16 cellular contexts compared by ENCODE assay signal in the genomic region with DNA sequence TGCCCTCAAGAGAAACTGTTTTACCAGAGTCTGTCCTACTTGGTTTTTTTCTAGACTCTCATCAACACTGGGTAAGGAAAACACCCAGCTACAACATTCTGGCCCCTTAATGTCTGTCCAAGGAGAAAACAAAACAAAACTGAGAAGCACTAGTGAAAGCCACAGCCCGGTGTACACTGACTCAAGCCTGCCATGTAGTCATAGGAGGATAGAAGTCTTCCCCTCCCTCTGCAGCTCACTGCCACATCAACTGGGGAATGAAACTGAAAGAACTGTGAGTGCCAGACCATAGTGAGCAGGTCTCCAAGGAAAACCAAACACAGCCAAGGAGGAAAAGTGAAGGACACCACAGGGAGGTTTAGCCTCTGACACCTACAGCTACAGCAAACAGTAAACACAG. TPM values are rescaled to one million over a fixed set of nuclear protein-coding genes. Genes with fewer than 3 reads are reported as not detected.
DNase-seq lines count a peak whose midpoint lies in the region; ATAC-seq and FAIRE-seq lines count a peak whose summit lies in the region.
"Not testable (repeated sequence)": the region's sequence is repeated elsewhere in the genome, so short reads cannot be mapped to it uniquely, and the experiment has no call there.
"Had no signal": no experiment of that assay in that cellular context is flagged by ENCODE, and none has a peak within 500 bp of the region (broad histone marks: within the 10 kb centered on the region; RNA-seq: fewer than 3 reads in every experiment).

No MANE protein-coding gene starts in this region.

- H3K4me3 Mint-ChIP-seq in stimulated activated effector memory CD8-positive, alpha-beta T cell treated with anti-CD3 and anti-CD28 coated beads, Interleukin-12 subunit alpha, Interleukin-12 subunit beta, amount 100 ng/mL, for 72 hours = not testable (repeated sequence)

- ATAC-seq in GM19324 (IDR thresholded peaks at IDR 0.05; ENCODE audit: low FRiP score, unreplicated experiment) (peak; percentile 99), GM21526 (IDR thresholded peaks at IDR 0.05; ENCODE audit: low FRiP score, unreplicated experiment) (peak; percentile 99), HG02798 (IDR thresholded peaks at IDR 0.05; ENCODE audit: poor library complexity, unreplicated experiment) (peak; percentile 99), HG03103 (IDR thresholded peaks at IDR 0.05; ENCODE audit: low read depth, unreplicated experiment) (peak; percentile 99), HG03558 (IDR thresholded peaks at IDR 0.05; ENCODE audit: extremely low read depth, unreplicated experiment) (peak; percentile 100)
- ATAC-seq in activated naive CD4-positive, alpha-beta T cell treated with anti-CD3 and anti-CD28 coated beads, Interleukin-2, amount 50 U/mL, for 72 hours = peak; percentile 98
- peak; percentile 100 for ATAC-seq in stimulated activated effector memory CD8-positive, alpha-beta T cell treated with anti-CD3 and anti-CD28 coated beads, Interleukin-12 subunit alpha, Interleukin-12 subunit beta, amount 100 ng/mL, for 72 hours

- peaks cover 20% of the 10 kb centered on the region for H3K4me1 Mint-ChIP-seq in stimulated activated effector memory CD8-positive, alpha-beta T cell treated with anti-CD3 and anti-CD28 coated beads, Interleukin-12 subunit alpha, Interleukin-12 subunit beta, amount 100 ng/mL, for 72 hours

- not testable (repeated sequence) for H3K27ac Mint-ChIP-seq in activated naive CD4-positive, alpha-beta T cell treated with anti-CD3 and anti-CD28 coated beads, Interleukin-2, amount 50 U/mL, for 72 hours; stimulated activated effector memory CD8-positive, alpha-beta T cell treated with anti-CD3 and anti-CD28 coated beads, Interleukin-12 subunit alpha, Interleukin-12 subunit beta, amount 100 ng/mL, for 72 hours

- peak; percentile 99 for FAIRE-seq in GM18507 (lab: Jason Lieb, UNC)

- not testable (repeated sequence) for DNase-seq in GM18507 (ENCODE audit: extremely low spot score, insufficient read length, low read depth); activated naive CD4-positive, alpha-beta T cell treated with anti-CD3 and anti-CD28 coated beads, Interleukin-2, amount 50 U/mL, for 72 hours (ENCODE audit: low spot score in 2 of 2); stimulated activated effector memory CD8-positive, alpha-beta T cell treated with anti-CD3 and anti-CD28 coated beads, Interleukin-12 subunit alpha, Interleukin-12 subunit beta, amount 100 ng/mL, for 72 hours (ENCODE audit: low spot score in 2 of 2)

- not testable (repeated sequence) for H3K9me3 Mint-ChIP-seq in activated naive CD4-positive, alpha-beta T cell treated with anti-CD3 and anti-CD28 coated beads, Interleukin-2, amount 50 U/mL, for 72 hours; stimulated activated effector memory CD8-positive, alpha-beta T cell treated with anti-CD3 and anti-CD28 coated beads, Interleukin-12 subunit alpha, Interleukin-12 subunit beta, amount 100 ng/mL, for 72 hours

- H3K36me3 Mint-ChIP-seq in activated naive CD4-positive, alpha-beta T cell treated with anti-CD3 and anti-CD28 coated beads, Interleukin-2, amount 50 U/mL, for 72 hours; stimulated activated effector memory CD8-positive, alpha-beta T cell treated with anti-CD3 and anti-CD28 coated beads, Interleukin-12 subunit alpha, Interleukin-12 subunit beta, amount 100 ng/mL, for 72 hours: not testable (repeated sequence)

RNA-seq across cellular contexts. Expression of gene MAGEA9, which starts 13.8 kb away (rescaled TPM):
- total RNA-seq in activated naive CD4-positive, alpha-beta T cell treated with anti-CD3 and anti-CD28 coated beads, Interleukin-2, amount 50 U/mL, for 72 hours = not detected
- total RNA-seq: activated CD4-positive, alpha-beta T cell treated with anti-CD3 and anti-CD28 coated beads, Interleukin-2, amount 10 ng/mL, durations not matched to agents 7 days and 5 days; dermis microvascular lymphatic vessel endothelial cell; HFFc6; left ventricle myocardium inferior; mucosa of gallbladder; occipital lobe; right atrium auricular region; urinary bladder had no signal

RNA-seq across cellular contexts. Expression of gene HSFX1, which starts 21.7 kb away (rescaled TPM):
- under 1 TPM; 0.11 to 0.72 TPM for total RNA-seq in activated naive CD4-positive, alpha-beta T cell treated with anti-CD3 and anti-CD28 coated beads, Interleukin-2, amount 50 U/mL, for 72 hours
